32 cellular contexts compared by ENCODE assay signal in genomic region chr7:947391-948210, GRCh38. TPM values are rescaled to one million over a fixed set of nuclear protein-coding genes. Genes with fewer than 3 reads are reported as not detected.
A peak's percentile ranks its signal among the peaks of the same experiment; 100 is the strongest.
DNase-seq lines count a peak whose midpoint lies in the region; ATAC-seq and TF ChIP-seq lines count a peak whose summit lies in the region.
"Had no signal": no experiment of that assay in that cellular context is flagged by ENCODE, and none has a peak within 500 bp of the region (broad histone marks: within the 10 kb centered on the region; RNA-seq: fewer than 3 reads in every experiment).

No MANE protein-coding gene starts in this region.

- H3K4me1 ChIP-seq in PC-9 (replicated peaks; ENCODE audit: insufficient read depth) (peaks cover 68% of the 10 kb centered on the region), sigmoid colon (peaks cover 0 to 6% (median 2%) of the 10 kb centered on the region in 4 donors), smooth muscle cell (ENCODE audit: low read depth) (no peaks in the 10 kb centered on the region)
- H3K4me1 ChIP-seq: ascending aorta, psoas muscle, SJSA1 had no signal

- H3K9me2 ChIP-seq in PC-9 (ENCODE audit: insufficient read depth) = no peaks in the 10 kb centered on the region

- H3K27me3 ChIP-seq in PC-9 (ENCODE audit: insufficient read depth, low read depth) = no peaks in the 10 kb centered on the region
- no peaks in the 10 kb centered on the region for H3K27me3 ChIP-seq in sigmoid colon
- H3K27me3 ChIP-seq in smooth muscle cell (ENCODE audit: low read depth) = peaks cover 2% of the 10 kb centered on the region
- no peaks in the 10 kb centered on the region for H3K27me3 ChIP-seq in CD4-positive, alpha-beta T cell (ENCODE audit: control insufficient read depth, insufficient read depth, low read length)
- H3K27me3 ChIP-seq: ascending aorta, neutrophil, upper lobe of left lung had no signal

- H3K9me3 Mint-ChIP-seq in Calu3 (ENCODE audit: low read depth, unreplicated experiment) (no peaks in the 10 kb centered on the region), immature natural killer cell (no peaks in the 10 kb centered on the region)
- no peaks in the 10 kb centered on the region for H3K9me3 Mint-ChIP-seq in CD4-positive, alpha-beta T cell
- H3K9me3 Mint-ChIP-seq: activated CD8-positive, alpha-beta T cell treated with anti-CD3 and anti-CD28 coated beads for 36 hours; activated naive CD4-positive, alpha-beta T cell treated with anti-CD3 and anti-CD28 coated beads, Interleukin-2, amount 50 U/mL, for 72 hours; activated T-helper 17 cell treated with anti-CD3 and anti-CD28 coated beads, Interleukin-2, amount 50 U/mL, for 72 hours; endodermal cell; memory B cell had no signal

- H3K27ac Mint-ChIP-seq in Calu3 (ENCODE audit: unreplicated experiment) = peak overlapping the region; percentile 97
- peak overlapping the region in 4 of 6 donors; percentile 29 to 77 (median 66) for H3K27ac Mint-ChIP-seq in immature natural killer cell
- no peak overlapping the region for H3K27ac Mint-ChIP-seq in CD4-positive, alpha-beta T cell
- H3K27ac Mint-ChIP-seq: activated CD8-positive, alpha-beta T cell treated with anti-CD3 and anti-CD28 coated beads for 36 hours; activated naive CD4-positive, alpha-beta T cell treated with anti-CD3 and anti-CD28 coated beads, Interleukin-2, amount 50 U/mL, for 72 hours; activated T-helper 17 cell treated with anti-CD3 and anti-CD28 coated beads, Interleukin-2, amount 50 U/mL, for 72 hours; endodermal cell; memory B cell had no signal

- 0 out of 2 replicates have a peak, but pooled peaks cover 2% of the 10 kb centered on the region for H4K20me1 ChIP-seq in PC-9 (ENCODE audit: insufficient read depth)
- no peaks in the 10 kb centered on the region for H4K20me1 ChIP-seq in smooth muscle cell (ENCODE audit: low read depth)

- H3K27ac ChIP-seq in PC-9 = peak overlapping the region; percentile 95
- H3K27ac ChIP-seq in sigmoid colon = no peak overlapping the region
- no peak overlapping the region for H3K27ac ChIP-seq in smooth muscle cell (ENCODE audit: low read depth)
- no peak overlapping the region for H3K27ac ChIP-seq in CD4-positive, alpha-beta T cell (ENCODE audit: low read depth, low read length)
- H3K27ac ChIP-seq: ascending aorta, cardiac muscle cell, neutrophil, psoas muscle, SJSA1, upper lobe of left lung had no signal

- TF ChIP-seq EP300 in sigmoid colon (IDR thresholded peaks at IDR 0.05) = no peak

- no peak overlapping the region for H3K9ac ChIP-seq in smooth muscle cell (ENCODE audit: low read depth)

- intact Hi-C loops in Calu3 (cut with micrococcal nuclease; ENCODE audit: unreplicated experiment) = loop anchor here (5.0 kb wide), 1 partner anchor 35 kb away; no protein-coding TSS in a partner anchor
- intact Hi-C loops in PC-9 (cut with micrococcal nuclease; ENCODE audit: unreplicated experiment) = loop anchor here (1.0 kb wide), 1 partner anchor 24 kb away; no protein-coding TSS in a partner anchor
- intact Hi-C loops in sigmoid colon (cut with DNase I) = no loop called here
- intact Hi-C loops in CD4-positive, alpha-beta T cell (cut with DNase I, micrococcal nuclease) = no loop called here

- H3K4me3 Mint-ChIP-seq in Calu3 (ENCODE audit: low read depth, unreplicated experiment) = peak overlapping the region; percentile 65
- no peak overlapping the region for H3K4me3 Mint-ChIP-seq in immature natural killer cell
- no peak overlapping the region for H3K4me3 Mint-ChIP-seq in CD4-positive, alpha-beta T cell
- H3K4me3 Mint-ChIP-seq: activated CD8-positive, alpha-beta T cell treated with anti-CD3 and anti-CD28 coated beads for 36 hours; activated T-helper 17 cell treated with anti-CD3 and anti-CD28 coated beads, Interleukin-2, amount 50 U/mL, for 72 hours; endodermal cell had no signal

- POLR2A ChIA-PET in PC-9 (lab: Charles Lee; ENCODE audit: unreplicated experiment) = no interaction called here
- POLR2A ChIA-PET in CD4-positive, alpha-beta T cell (lab: Charles Lee) = interaction anchor here (0.7 kb wide), 1 partner anchor 28 kb away, joined by 3 read pairs; the partner anchor contains the start of gene COX19

- H3F3A ChIP-seq in PC-9 (ENCODE audit: insufficient read depth, low read depth) (peaks cover 45% of the 10 kb centered on the region), smooth muscle cell (ENCODE audit: low read depth) (no peaks in the 10 kb centered on the region)

- CTCF ChIA-PET in Calu3 (lab: Charles Lee) = no interaction called here
- CTCF ChIA-PET in PC-9 (lab: Charles Lee) = interaction anchor here (0.7 kb wide), 2 partner anchors 118 to 157 kb away, joined by 6 read pairs; no protein-coding TSS in a partner anchor
- CTCF ChIA-PET in CD4-positive, alpha-beta T cell (lab: Charles Lee) = no interaction called here

- H2AFZ ChIP-seq in PC-9 = no peak overlapping the region
- no peak overlapping the region for H2AFZ ChIP-seq in smooth muscle cell (ENCODE audit: low read depth)

- H3K9me3 ChIP-seq in PC-9 (ENCODE audit: insufficient read depth, low read depth) (no peaks in the 10 kb centered on the region), sigmoid colon (no peaks in the 10 kb centered on the region), smooth muscle cell (replicated peaks; ENCODE audit: low read depth) (no peaks in the 10 kb centered on the region)
- H3K9me3 ChIP-seq in CD4-positive, alpha-beta T cell (ENCODE audit: control insufficient read depth, low read length) = no peaks in the 10 kb centered on the region
- H3K9me3 ChIP-seq: ascending aorta, neutrophil, psoas muscle, SJSA1, upper lobe of left lung had no signal

- no peak for TF ChIP-seq CTCF in Calu3 (IDR thresholded peaks at IDR 0.05; ENCODE audit: unreplicated experiment)
- no peak for TF ChIP-seq CTCF in PC-9 (conservative IDR thresholded peaks at IDR 0.05)
- no peak for TF ChIP-seq CTCF in sigmoid colon (IDR thresholded peaks at IDR 0.05)
- TF ChIP-seq CTCF in smooth muscle cell (IDR thresholded peaks at IDR 0.05; ENCODE audit: borderline replicate concordance, insufficient read depth, poor library complexity, severe bottlenecking) = no peak
- no peak for TF ChIP-seq CTCF in CD4-positive, alpha-beta T cell (IDR thresholded peaks at IDR 0.05)

- 78 to 88% methylated on average over 37 of the region's 37 CpGs for WGBS in sigmoid colon, 2 donors
- WGBS in smooth muscle cell (ENCODE audit: low lambda C conversion rate) = 95% methylated on average over 28 of the region's 37 CpGs

- no peak for TF ChIP-seq POLR2A in sigmoid colon (IDR thresholded peaks at IDR 0.05)

- H3K4me1 Mint-ChIP-seq in Calu3 (ENCODE audit: low read depth, unreplicated experiment) = peaks cover 72% of the 10 kb centered on the region
- H3K4me1 Mint-ChIP-seq in immature natural killer cell = peaks cover 38 to 41% of the 10 kb centered on the region in 2 donors
- H3K4me1 Mint-ChIP-seq in CD4-positive, alpha-beta T cell (ENCODE audit: low read depth) = no peaks in the 10 kb centered on the region
- H3K4me1 Mint-ChIP-seq: endodermal cell had no signal

- H3K36me3 ChIP-seq in PC-9 (ENCODE audit: low read depth) (no peaks in the 10 kb centered on the region), sigmoid colon (no peaks in the 10 kb centered on the region), smooth muscle cell (ENCODE audit: low read depth) (no peaks in the 10 kb centered on the region)
- H3K36me3 ChIP-seq: ascending aorta, cardiac muscle cell, SJSA1, upper lobe of left lung had no signal

- peak; percentile 68 for DNase-seq in Calu3
- peak in 1 of 2 experiments; percentile 89 for DNase-seq in PC-9
- no peak for DNase-seq in immature natural killer cell
- peak; percentile 56 for DNase-seq in sigmoid colon
- DNase-seq in smooth muscle cell (lab: John Stamatoyannopoulos, UW; ENCODE audit: unreplicated experiment) = no peak
- DNase-seq in mesenteric fat pad (ENCODE audit: low spot score) = no peak
- no peak for DNase-seq in CD4-positive, alpha-beta T cell
- DNase-seq: activated CD8-positive, alpha-beta T cell treated with anti-CD3 and anti-CD28 coated beads for 36 hours; foreskin fibroblast; head of caudate nucleus; KBM-7; NCI-H1105; NCI-H2029; NCI-H2227 treated with DMSO at 0.1 percent for 48 hours; stimulated activated CD4-positive, alpha-beta T cell treated with anti-CD3 and anti-CD28 coated beads, Interleukin-1b, Interleukin-23, amount 100 ng/mL, for 48 hours had no signal

- H3K4me3 ChIP-seq in PC-9 (no peak overlapping the region; the same call in 1 of the 2 replicates), sigmoid colon (no peak overlapping the region), smooth muscle cell (no peak overlapping the region)
- H3K4me3 ChIP-seq: ascending aorta, cardiac muscle cell, psoas muscle, SJSA1, upper lobe of left lung had no signal

- no peak for ATAC-seq in CD4-positive, alpha-beta T cell (ENCODE audit: poor library complexity)
- ATAC-seq: activated CD8-positive, alpha-beta T cell treated with anti-CD3 and anti-CD28 coated beads for 36 hours; activated naive CD4-positive, alpha-beta T cell treated with anti-CD3 and anti-CD28 coated beads, Interleukin-2, amount 50 U/mL, for 72 hours; activated T-helper 17 cell treated with anti-CD3 and anti-CD28 coated beads, Interleukin-2, amount 50 U/mL, for 72 hours; esophagus mucosa; psoas muscle had no signal

- H3K4me2 ChIP-seq in PC-9 (peak overlapping the region; percentile 74), smooth muscle cell (no peak overlapping the region)

- H3K79me2 ChIP-seq in PC-9 (ENCODE audit: low read depth) (peaks cover 55% of the 10 kb centered on the region), smooth muscle cell (ENCODE audit: low read depth) (no peaks in the 10 kb centered on the region)

- H3K36me3 Mint-ChIP-seq in Calu3 (ENCODE audit: insufficient read depth, unreplicated experiment) (peaks cover 82% of the 10 kb centered on the region), immature natural killer cell (peaks cover 0 to 3% (median 0%) of the 10 kb centered on the region in 3 donors)
- H3K36me3 Mint-ChIP-seq in CD4-positive, alpha-beta T cell (ENCODE audit: low read depth) = no peaks in the 10 kb centered on the region
- H3K36me3 Mint-ChIP-seq: activated naive CD4-positive, alpha-beta T cell treated with anti-CD3 and anti-CD28 coated beads, Interleukin-2, amount 50 U/mL, for 72 hours; memory B cell had no signal

- BruUV-seq in Calu3 (replicated peaks; lab: Mats Ljungman, UMichigan) (no TSS peak), PC-9 (replicated peaks; lab: Mats Ljungman, UMichigan) (no TSS peak)

- no peaks in the 10 kb centered on the region for H3K27me3 Mint-ChIP-seq in Calu3 (ENCODE audit: unreplicated experiment)
- peaks cover 3 to 11% (median 3%) of the 10 kb centered on the region in 3 donors for H3K27me3 Mint-ChIP-seq in immature natural killer cell (ENCODE audit: low read depth in 3 of 3)
- H3K27me3 Mint-ChIP-seq in CD4-positive, alpha-beta T cell = no peaks in the 10 kb centered on the region
- H3K27me3 Mint-ChIP-seq: activated CD8-positive, alpha-beta T cell treated with anti-CD3 and anti-CD28 coated beads for 36 hours; activated T-helper 17 cell treated with anti-CD3 and anti-CD28 coated beads, Interleukin-2, amount 50 U/mL, for 72 hours had no signal

RNA-seq across cellular contexts. Expression of gene ADAP1, which starts 6.9 kb away (rescaled TPM):
- 173 and 220 TPM in 2 replicates for total RNA-seq in Calu3 (2022)
- total RNA-seq in PC-9 (2021) = 73.9 and 102 TPM in 2 replicates
- polyA plus RNA-seq in immature natural killer cell = 10 to 100 TPM; 49.7 to 72.1 (median 55.1) TPM
- 10 to 100 TPM; 11.4 to 72.6 (median 28.9) TPM for total RNA-seq in sigmoid colon
- 100 to 1,000 TPM in 2 of 3 donors, 10 to 100 TPM in 1; 99.1 to 157 (median 109) TPM for polyA plus RNA-seq in sigmoid colon
- total RNA-seq in smooth muscle cell = 2.0 and 3.0 TPM in 2 replicates
- polyA plus RNA-seq in smooth muscle cell = 1.3 and 2.4 TPM in 2 replicates
- total RNA-seq in mesenteric fat pad = 19.2 TPM
- 1 to 10 TPM; 6.8 to 7.2 TPM for total RNA-seq in CD4-positive, alpha-beta T cell

RNA-seq across cellular contexts. Expression of gene COX19, which starts 27.7 kb away (rescaled TPM):
- total RNA-seq in Calu3 (2022) = 37.4 and 39.1 TPM in 2 replicates
- 28.9 and 29.3 TPM in 2 replicates for total RNA-seq in PC-9 (2021)
- 10 to 100 TPM; 12.7 to 24.0 (median 18.1) TPM for polyA plus RNA-seq in immature natural killer cell
- total RNA-seq in sigmoid colon = 10 to 100 TPM in 1 of 4 donors, 1 to 10 TPM in 3; 8.9 to 12.7 (median 9.3) TPM
- 10 to 100 TPM in 1 of 3 donors, 1 to 10 TPM in 2; 5.1 to 11.5 (median 6.0) TPM for polyA plus RNA-seq in sigmoid colon
- total RNA-seq in smooth muscle cell = 10.0 and 10.4 TPM in 2 replicates
- 10.4 and 19.0 TPM in 2 replicates for polyA plus RNA-seq in smooth muscle cell
- total RNA-seq in mesenteric fat pad = 6.3 TPM
- 10 to 100 TPM; 47.7 to 51.8 TPM for total RNA-seq in CD4-positive, alpha-beta T cell

RNA-seq across cellular contexts. Expression of gene CYP2W1, which starts 35.4 kb away (rescaled TPM):
- total RNA-seq in Calu3 (2022) (0.71 and 1.3 TPM in 2 replicates), PC-9 (2021) (0.63 TPM in 1 of 2 replicates, not detected in the other), sigmoid colon (under 1 TPM in 1 of 4 donors, not detected in 3; 0.83 TPM), smooth muscle cell (not detected in 2 replicates), mesenteric fat pad (not detected)
- polyA plus RNA-seq in immature natural killer cell (not detected), sigmoid colon (1 to 10 TPM in 1 of 3 donors, not detected in 2; 3.8 TPM), smooth muscle cell (0.44 TPM in 1 of 2 replicates, not detected in the other)
- total RNA-seq in CD4-positive, alpha-beta T cell = not detected
- total RNA-seq: activated CD8-positive, alpha-beta T cell treated with anti-CD3 and anti-CD28 coated beads for 36 hours; activated naive CD4-positive, alpha-beta T cell treated with anti-CD3 and anti-CD28 coated beads, Interleukin-2, amount 50 U/mL, for 72 hours; activated T-helper 17 cell treated with anti-CD3 and anti-CD28 coated beads, Interleukin-2, amount 50 U/mL, for 72 hours; ascending aorta; endodermal cell; H4; HT1080; MCF 10A; psoas muscle; SJSA1; skeletal muscle tissue; subcutaneous adipose tissue; T-helper 1 cell treated with Interleukin-12 subunit alpha and Interleukin-12 subunit beta and Interleukin-4 antibody, amounts not matched to agents 30 ng/mL and 1 ng/mL, for 36 hours; upper lobe of left lung had no signal
- polyA plus RNA-seq: psoas muscle had no signal

Comparison
In these comparisons a context has a peak if more than half of its experiments do, and no peak if none do; other contexts are left out.
1. DNase-seq: peak in Calu3 (single experiment) and sigmoid colon (single experiment); none in immature natural killer cell (0 of 3), smooth muscle cell (single experiment), mesenteric fat pad (single experiment) and CD4-positive, alpha-beta T cell (0 of 10).
2. intact Hi-C loops: an anchor here in Calu3 (5.0 kb wide) and PC-9 (1.0 kb wide); none called in sigmoid colon and CD4-positive, alpha-beta T cell.